ENCODE assay signal across 9 cellular contexts in genomic region chr17:55743103-55743679, GRCh38. TPM values are rescaled to one million over a fixed set of nuclear protein-coding genes. Genes with fewer than 3 reads are reported as not detected.
A peak's percentile ranks its signal among the peaks of the same experiment; 100 is the strongest.
DNase-seq lines count a peak whose midpoint lies in the region; ATAC-seq, FAIRE-seq and TF ChIP-seq lines count a peak whose summit lies in the region.
"Had no signal": no experiment of that assay in that cellular context is flagged by ENCODE, and none has a peak within 500 bp of the region (broad histone marks: within the 10 kb centered on the region; RNA-seq: fewer than 3 reads in every experiment).

No MANE protein-coding gene starts in this region.

- H3K4me1 ChIP-seq in astrocyte (ENCODE audit: insufficient read depth, low read length): no peaks in the 10 kb centered on the region

- no peaks in the 10 kb centered on the region for H3K36me3 ChIP-seq in astrocyte (ENCODE audit: insufficient read depth, low read length)

- H3K79me2 ChIP-seq in astrocyte (ENCODE audit: insufficient read depth, low read length): no peaks in the 10 kb centered on the region

- no peaks in the 10 kb centered on the region for H3K9me3 Mint-ChIP-seq in astrocyte (ENCODE audit: unreplicated experiment)
- no peaks in the 10 kb centered on the region for H3K9me3 Mint-ChIP-seq in activated naive CD8-positive, alpha-beta T cell treated with anti-CD3 and anti-CD28 coated beads, Interleukin-2, amount 50 U/mL, for 24 hours
- H3K9me3 Mint-ChIP-seq: CD14-positive monocyte had no signal

- no peak for TF ChIP-seq CTCF in astrocyte (IDR thresholded peaks at IDR 0.05; ENCODE audit: insufficient read depth, low read depth, low read length)

- no peak overlapping the region for H3K4me3 ChIP-seq in astrocyte (ENCODE audit: insufficient read depth, low read depth, low read length)

- peaks cover 2% of the 10 kb centered on the region for H3K4me1 Mint-ChIP-seq in astrocyte (ENCODE audit: low read depth, unreplicated experiment)
- peaks cover 4% of the 10 kb centered on the region for H3K4me1 Mint-ChIP-seq in activated naive CD8-positive, alpha-beta T cell treated with anti-CD3 and anti-CD28 coated beads, Interleukin-2, amount 50 U/mL, for 24 hours

- no peaks in the 10 kb centered on the region for H3K27me3 ChIP-seq in astrocyte (ENCODE audit: insufficient read depth, low read length)

- no peak for FAIRE-seq in astrocyte (lab: Jason Lieb, UNC)

- H3K36me3 Mint-ChIP-seq in astrocyte (ENCODE audit: low read depth, unreplicated experiment): no peaks in the 10 kb centered on the region
- no peaks in the 10 kb centered on the region for H3K36me3 Mint-ChIP-seq in activated naive CD8-positive, alpha-beta T cell treated with anti-CD3 and anti-CD28 coated beads, Interleukin-2, amount 50 U/mL, for 24 hours (ENCODE audit: low read depth)
- H3K36me3 Mint-ChIP-seq: CD14-positive monocyte had no signal

- no peaks in the 10 kb centered on the region for H3K27me3 Mint-ChIP-seq in astrocyte (ENCODE audit: low read depth, unreplicated experiment)
- H3K27me3 Mint-ChIP-seq in activated naive CD8-positive, alpha-beta T cell treated with anti-CD3 and anti-CD28 coated beads, Interleukin-2, amount 50 U/mL, for 24 hours: peaks cover 37% of the 10 kb centered on the region

- H3K27ac ChIP-seq in astrocyte (ENCODE audit: low read depth, low read length): no peak overlapping the region

- no peaks in the 10 kb centered on the region for H3K9me3 ChIP-seq in astrocyte (ENCODE audit: insufficient read depth, low read depth, low read length)

- H4K20me1 ChIP-seq in astrocyte (ENCODE audit: insufficient read depth, low read length): no peaks in the 10 kb centered on the region

- no peak overlapping the region for H3K4me3 Mint-ChIP-seq in astrocyte (ENCODE audit: unreplicated experiment)
- H3K4me3 Mint-ChIP-seq in activated naive CD8-positive, alpha-beta T cell treated with anti-CD3 and anti-CD28 coated beads, Interleukin-2, amount 50 U/mL, for 24 hours: no peak overlapping the region
- H3K4me3 Mint-ChIP-seq: CD14-positive monocyte had no signal

- DNase-seq in A172 (ENCODE audit: low spot score): peak; percentile 68
- peak; percentile 45 for DNase-seq in astrocyte (ENCODE audit: low read depth)
- DNase-seq in stimulated activated CD4-positive, alpha-beta T cell treated with anti-CD3 and anti-CD28 coated beads, Interleukin-15, amount 100 ng/mL, for 24 hours: no peak
- no peak for DNase-seq in GM19238 (ENCODE audit: insufficient read length, low spot score)
- DNase-seq in activated naive CD8-positive, alpha-beta T cell treated with anti-CD3 and anti-CD28 coated beads, Interleukin-2, amount 50 U/mL, for 24 hours: no peak

- H3K27ac Mint-ChIP-seq in astrocyte (ENCODE audit: unreplicated experiment): no peak overlapping the region
- no peak overlapping the region for H3K27ac Mint-ChIP-seq in activated naive CD8-positive, alpha-beta T cell treated with anti-CD3 and anti-CD28 coated beads, Interleukin-2, amount 50 U/mL, for 24 hours
- H3K27ac Mint-ChIP-seq: CD14-positive monocyte had no signal

- H3K4me2 ChIP-seq in astrocyte (ENCODE audit: low read length): no peak overlapping the region

- no peak overlapping the region for H2AFZ ChIP-seq in astrocyte (ENCODE audit: low read depth, low read length)

- ATAC-seq in GM19372 (IDR thresholded peaks at IDR 0.05; ENCODE audit: low read depth, unreplicated experiment) (peak; percentile 39), HG03520 (IDR thresholded peaks at IDR 0.05; ENCODE audit: unreplicated experiment) (peak; percentile 15), HG02571 (IDR thresholded peaks at IDR 0.05; ENCODE audit: unreplicated experiment) (no peak)
- no peak for ATAC-seq in activated naive CD8-positive, alpha-beta T cell treated with anti-CD3 and anti-CD28 coated beads, Interleukin-2, amount 50 U/mL, for 24 hours

- no peak overlapping the region for H3K9ac ChIP-seq in astrocyte (ENCODE audit: low read length)

RNA-seq across cellular contexts. Expression of gene PCTP, which starts 7.7 kb away (rescaled TPM):
- 16.6 and 21.1 TPM in 2 replicates for total RNA-seq in A172 (2014; rRNA removed; shearing (Covaris generic))
- total RNA-seq in astrocyte: 14.9 and 16.4 TPM in 2 replicates

RNA-seq across cellular contexts. Expression of gene TMEM100, which starts 20.5 kb away (rescaled TPM):
- not detected in 2 replicates for total RNA-seq in A172 (2014; rRNA removed; shearing (Covaris generic))
- 6.0 and 7.3 TPM in 2 replicates for total RNA-seq in astrocyte

Comparison
In these comparisons a context has a peak if more than half of its experiments do, and no peak if none do; other contexts are left out.
1. DNase-seq: peak in A172 (single experiment) and astrocyte (single experiment); none in stimulated activated CD4-positive, alpha-beta T cell treated with anti-CD3 and anti-CD28 coated beads, Interleukin-15, amount 100 ng/mL, for 24 hours (single experiment), GM19238 (single experiment) and activated naive CD8-positive, alpha-beta T cell treated with anti-CD3 and anti-CD28 coated beads, Interleukin-2, amount 50 U/mL, for 24 hours (single experiment).
2. ATAC-seq: peak in GM19372 (single experiment) and HG03520 (single experiment); none in HG02571 (single experiment) and activated naive CD8-positive, alpha-beta T cell treated with anti-CD3 and anti-CD28 coated beads, Interleukin-2, amount 50 U/mL, for 24 hours (single experiment).